34 cellular contexts compared by ENCODE assay signal in genomic region chr2:19288291-19288690, GRCh38.
DNase-seq lines count a peak whose midpoint lies in the region; ATAC-seq and TF ChIP-seq lines count a peak whose summit lies in the region.
"Had no signal": no experiment of that assay in that cellular context is flagged by ENCODE, and none has a peak within 500 bp of the region (broad histone marks: within the 10 kb centered on the region; RNA-seq: fewer than 3 reads in every experiment).

No MANE protein-coding gene starts in this region.

- no peak for TF ChIP-seq POLR2A in breast epithelium (IDR thresholded peaks at IDR 0.05)
- no peak for TF ChIP-seq POLR2A in gastroesophageal sphincter (IDR thresholded peaks at IDR 0.05)

- no peaks in the 10 kb centered on the region for H3K9me2 ChIP-seq in Karpas-422 (replicated peaks; ENCODE audit: insufficient read depth, low read length)

- no peaks in the 10 kb centered on the region for H3K9me3 Mint-ChIP-seq in MCF 10A (ENCODE audit: unreplicated experiment)
- H3K9me3 Mint-ChIP-seq in HFFc6, result no peaks in the 10 kb centered on the region
- H3K9me3 Mint-ChIP-seq: CD8-positive, alpha-beta T cell had no signal

- H3K4me1 Mint-ChIP-seq in MCF 10A (ENCODE audit: insufficient read depth, unreplicated experiment) (peaks cover 9% of the 10 kb centered on the region), HFFc6 (ENCODE audit: low read depth) (peaks cover 4% of the 10 kb centered on the region; the same call in 1 of the 2 replicates)
- H3K4me1 Mint-ChIP-seq: B cell, CD14-positive monocyte had no signal

- no peaks in the 10 kb centered on the region for H3K36me3 Mint-ChIP-seq in MCF 10A (ENCODE audit: insufficient read depth, unreplicated experiment)
- H3K36me3 Mint-ChIP-seq in HFFc6 (ENCODE audit: low read depth), result no peaks in the 10 kb centered on the region
- H3K36me3 Mint-ChIP-seq: CD14-positive monocyte; CD4-positive, alpha-beta memory T cell; CD4-positive, CD25-positive, alpha-beta regulatory T cell; CD8-positive, alpha-beta T cell had no signal

- H3K27ac ChIP-seq in breast epithelium (no peak overlapping the region), Karpas-422 (ENCODE audit: low read length) (no peak overlapping the region), mammary epithelial cell (ENCODE audit: insufficient read depth, low read depth, low read length) (no peak overlapping the region), gastroesophageal sphincter (no peak overlapping the region)
- H3K27ac ChIP-seq: 22Rv1; A549; BLaER1; BLaER1 treated with 17β-estradiol and CSF1 and Interleukin-3, amounts not matched to agents 10 nM and 100 nM; C4-2B had no signal

- H3K36me3 ChIP-seq in breast epithelium (no peaks in the 10 kb centered on the region), HAP-1 (replicated peaks) (no peaks in the 10 kb centered on the region), Karpas-422 (ENCODE audit: insufficient read depth, low read length) (no peaks in the 10 kb centered on the region), mammary epithelial cell (ENCODE audit: insufficient read depth, low read length) (no peaks in the 10 kb centered on the region), gastroesophageal sphincter (no peaks in the 10 kb centered on the region)
- H3K36me3 ChIP-seq: BE2C; BLaER1; BLaER1 treated with 17β-estradiol and CSF1 and Interleukin-3, amounts not matched to agents 10 nM and 100 nM had no signal

- TF ChIP-seq EP300 in gastroesophageal sphincter (IDR thresholded peaks at IDR 0.05), result no peak

- dilution Hi-C loops in mammary epithelial cell (cut with HindIII; ENCODE audit: low sequenced_read_pairs), result no loop called here

- 32% methylated on average over 2 of the region's 2 CpGs for WGBS in mammary epithelial cell (ENCODE audit: low coverage, missing lambda C conversion rate)
- WGBS in gastroesophageal sphincter (ENCODE audit: low coverage in 1 of 2), 2 donors, result 56 to 80% methylated on average over 2 of the region's 2 CpGs

- DNase-seq in MCF 10A (ENCODE audit: unreplicated experiment) (no peak), breast epithelium (ENCODE audit: low spot score in 2 of 2) (no peak), HAP-1 (ENCODE audit: low spot score in 2 of 2) (peak; percentile 58 to 95), Karpas-422 (peak; percentile 27), mammary epithelial cell (peak; percentile 18), HFFc6 (no peak), SKM-1 treated with dmso at 0.1 percent for 144 hours (lab: John Stamatoyannopoulos, UW; ENCODE audit: unreplicated experiment) (no peak)
- DNase-seq: 8988T; ACHN; AML-193; BE2C; Caco-2; Calu3; CD4-positive, alpha-beta memory T cell; CD4-positive, alpha-beta T cell; CD4-positive, CD25-positive, alpha-beta regulatory T cell; CD8-positive, alpha-beta memory T cell; CD8-positive, alpha-beta T cell; COR-L47; DMS 273 treated with DMSO at 0.1 percent for 48 hours; DMS153; DMS53; DMS79; DMS79 treated with DMSO at 0.1 percent for 48 hours; DND-41; EL had no signal

- H3K4me3 Mint-ChIP-seq in MCF 10A (ENCODE audit: unreplicated experiment), result no peak overlapping the region
- no peak overlapping the region for H3K4me3 Mint-ChIP-seq in HFFc6
- H3K4me3 Mint-ChIP-seq: B cell; CD14-positive monocyte; CD4-positive, alpha-beta memory T cell; CD4-positive, alpha-beta T cell; CD4-positive, CD25-positive, alpha-beta regulatory T cell; CD8-positive, alpha-beta memory T cell; CD8-positive, alpha-beta T cell had no signal

- H3K4me1 ChIP-seq in breast epithelium (no peaks in the 10 kb centered on the region), HAP-1 (peaks cover 33% of the 10 kb centered on the region), Karpas-422 (ENCODE audit: low read length) (no peaks in the 10 kb centered on the region), mammary epithelial cell (ENCODE audit: insufficient read depth, low read length) (no peaks in the 10 kb centered on the region), gastroesophageal sphincter (no peaks in the 10 kb centered on the region)
- H3K4me1 ChIP-seq: A549; BE2C; BLaER1; BLaER1 treated with 17β-estradiol and CSF1 and Interleukin-3, amounts not matched to agents 10 nM and 100 nM; Caco-2 had no signal

- TF ChIP-seq CTCF in MCF 10A (IDR thresholded peaks at IDR 0.05; ENCODE audit: unreplicated experiment) (no peak), breast epithelium (IDR thresholded peaks at IDR 0.05) (no peak), mammary epithelial cell (conservative IDR thresholded peaks at IDR 0.05 in 1 of 2, IDR thresholded peaks at IDR 0.05 in 1 of 2; ENCODE audit: extremely low read depth in 1 of 2, insufficient read depth in 1 of 2, low read depth in 1 of 2, low read length in 2 of 2) (no peak), HFFc6 (IDR thresholded peaks at IDR 0.05) (no peak), gastroesophageal sphincter (IDR thresholded peaks at IDR 0.05) (no peak)

- H3K4me2 ChIP-seq in Karpas-422 (ENCODE audit: low read depth, low read length, poor library complexity, severe bottlenecking), result no peak overlapping the region
- no peak overlapping the region for H3K4me2 ChIP-seq in mammary epithelial cell (ENCODE audit: insufficient read depth, low read depth, low read length)
- H3K4me2 ChIP-seq: A549; BLaER1; BLaER1 treated with 17β-estradiol and CSF1 and Interleukin-3, amounts not matched to agents 10 nM and 100 nM had no signal

- H3K27me3 Mint-ChIP-seq in MCF 10A (ENCODE audit: insufficient read depth, unreplicated experiment) (no peaks in the 10 kb centered on the region), HFFc6 (ENCODE audit: insufficient read depth) (peaks cover 2% of the 10 kb centered on the region; the same call in 1 of the 2 replicates)
- H3K27me3 Mint-ChIP-seq: B cell; CD4-positive, alpha-beta memory T cell; CD4-positive, alpha-beta T cell; CD4-positive, CD25-positive, alpha-beta regulatory T cell had no signal

- H2AFZ ChIP-seq in Karpas-422 (ENCODE audit: low read length), result no peak overlapping the region
- no peak overlapping the region for H2AFZ ChIP-seq in mammary epithelial cell (ENCODE audit: low read depth, low read length)

- intact Hi-C loops in MCF 10A (cut with micrococcal nuclease), result no loop called here
- intact Hi-C loops in breast epithelium (cut with DNase I; ENCODE audit: low total_unique reads), result no loop called here
- intact Hi-C loops in mammary epithelial cell (cut with micrococcal nuclease), result no loop called here

- H3K9ac ChIP-seq in Karpas-422 (ENCODE audit: low read length), result no peak overlapping the region
- no peak overlapping the region for H3K9ac ChIP-seq in mammary epithelial cell (ENCODE audit: insufficient read depth, low read length)
- H3K9ac ChIP-seq: BLaER1; BLaER1 treated with 17β-estradiol and CSF1 and Interleukin-3, amounts not matched to agents 10 nM and 100 nM had no signal

- BruUV-seq in MCF 10A (replicated peaks; lab: Mats Ljungman, UMichigan) (no TSS peak), mammary epithelial cell (replicated peaks; lab: Mats Ljungman, UMichigan) (no TSS peak)

- no peaks in the 10 kb centered on the region for H3K9me3 ChIP-seq in breast epithelium
- H3K9me3 ChIP-seq in HAP-1, result no peaks in the 10 kb centered on the region
- H3K9me3 ChIP-seq in Karpas-422 (ENCODE audit: low read length), result no peaks in the 10 kb centered on the region
- H3K9me3 ChIP-seq in mammary epithelial cell (replicated peaks; ENCODE audit: insufficient read depth, low read length), result no peaks in the 10 kb centered on the region
- H3K9me3 ChIP-seq in gastroesophageal sphincter, result no peaks in the 10 kb centered on the region
- H3K9me3 ChIP-seq: A549; BE2C; BLaER1; BLaER1 treated with 17β-estradiol and CSF1 and Interleukin-3, amounts not matched to agents 10 nM and 100 nM; Caco-2 had no signal

- ATAC-seq in gastroesophageal sphincter, result no peak
- ATAC-seq: A549; CD8-positive, alpha-beta T cell had no signal

- H3K27ac Mint-ChIP-seq in MCF 10A (ENCODE audit: low read depth, unreplicated experiment), result peak overlapping the region; percentile 14
- no peak overlapping the region for H3K27ac Mint-ChIP-seq in HFFc6
- H3K27ac Mint-ChIP-seq: B cell; CD4-positive, alpha-beta memory T cell; CD4-positive, alpha-beta T cell; CD4-positive, CD25-positive, alpha-beta regulatory T cell; CD8-positive, alpha-beta T cell had no signal

- H3K79me2 ChIP-seq in Karpas-422 (ENCODE audit: low read length) (no peaks in the 10 kb centered on the region), mammary epithelial cell (ENCODE audit: insufficient read depth, low read length) (no peaks in the 10 kb centered on the region)

- no peaks in the 10 kb centered on the region for H3K27me3 ChIP-seq in breast epithelium
- no peaks in the 10 kb centered on the region for H3K27me3 ChIP-seq in HAP-1 (ENCODE audit: low read depth)
- no peaks in the 10 kb centered on the region for H3K27me3 ChIP-seq in Karpas-422 (ENCODE audit: low read length)
- H3K27me3 ChIP-seq in mammary epithelial cell (ENCODE audit: insufficient read depth, low read length), result no peaks in the 10 kb centered on the region
- H3K27me3 ChIP-seq in gastroesophageal sphincter, result no peaks in the 10 kb centered on the region
- H3K27me3 ChIP-seq: BE2C; BLaER1; BLaER1 treated with 17β-estradiol and CSF1 and Interleukin-3, amounts not matched to agents 10 nM and 100 nM had no signal

- CTCF ChIA-PET in MCF 10A (lab: Yijun Ruan, JAX) (interaction anchor here (0.6 to 0.7 kb wide), 2 partner anchors 14 to 19 kb away, joined by 3 read pairs; no protein-coding TSS in a partner anchor), mammary epithelial cell (lab: Charles Lee; ENCODE audit: low non-redundant PET) (no interaction called here)

- POLR2A ChIA-PET in MCF 10A (lab: Yijun Ruan, JAX), result no interaction called here

- in situ Hi-C loops in HAP-1 (cut with MboI; ENCODE audit: low sequenced_read_pairs) (no loop called here), mammary epithelial cell (cut with MboI; ENCODE audit: low sequenced_read_pairs in 2 of 2) (no loop called here)

- H3K4me3 ChIP-seq in breast epithelium (no peak overlapping the region), HAP-1 (no peak overlapping the region), Karpas-422 (ENCODE audit: low read length) (no peak overlapping the region), mammary epithelial cell (replicated peaks in 1 of 3; ENCODE audit: insufficient read depth in 1 of 3, low read depth in 2 of 3, low read length in 3 of 3) (no peak overlapping the region), gastroesophageal sphincter (no peak overlapping the region)
- H3K4me3 ChIP-seq: A549; BLaER1; BLaER1 treated with 17β-estradiol and CSF1 and Interleukin-3, amounts not matched to agents 10 nM and 100 nM had no signal

- H4K20me1 ChIP-seq in Karpas-422 (ENCODE audit: insufficient read depth, low read depth, low read length) (no peaks in the 10 kb centered on the region), mammary epithelial cell (ENCODE audit: insufficient read depth, low read length) (no peaks in the 10 kb centered on the region)
- H4K20me1 ChIP-seq: BLaER1; BLaER1 treated with 17β-estradiol and CSF1 and Interleukin-3, amounts not matched to agents 10 nM and 100 nM had no signal

Comparison
In these comparisons a context has a peak if more than half of its experiments do, and no peak if none do; other contexts are left out.
1. DNase-seq: peak in HAP-1 (2 of 2), Karpas-422 (single experiment) and mammary epithelial cell (single experiment); none in MCF 10A (single experiment), breast epithelium (0 of 2), HFFc6 (single experiment) and SKM-1 treated with dmso at 0.1 percent for 144 hours (single experiment).